ENCODE assay signal across 16 cellular contexts in the genomic region with DNA sequence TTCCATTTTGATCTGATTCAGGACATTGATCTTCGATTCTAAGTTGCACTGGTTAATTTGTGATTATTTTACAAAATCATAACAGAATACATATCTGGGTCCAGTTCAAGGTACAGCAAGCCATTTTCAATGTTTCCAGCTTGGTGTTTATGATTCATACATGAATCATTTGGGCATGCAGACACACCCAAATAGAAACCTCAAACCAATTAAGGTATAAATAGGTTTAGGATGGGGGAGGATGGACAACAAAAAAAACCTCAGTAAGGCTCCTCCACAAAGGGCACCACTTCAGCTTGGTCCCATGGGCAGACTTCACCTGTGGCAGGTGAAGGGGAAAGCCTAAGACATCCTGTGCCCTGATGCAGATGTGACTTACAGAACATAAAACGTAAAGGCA.
A peak's percentile ranks its signal among the peaks of the same experiment; 100 is the strongest.
DNase-seq lines count a peak whose midpoint lies in the region; ATAC-seq, FAIRE-seq and TF ChIP-seq lines count a peak whose summit lies in the region.
"Had no signal": no experiment of that assay in that cellular context is flagged by ENCODE, and none has a peak within 500 bp of the region (broad histone marks: within the 10 kb centered on the region; RNA-seq: fewer than 3 reads in every experiment).

No MANE protein-coding gene starts in this region.

- CTCF ChIA-PET in MCF 10A (lab: Yijun Ruan, JAX) = interaction anchor here (1.1 kb wide), 1 partner anchor 50 kb away, joined by 4 read pairs; no protein-coding TSS in a partner anchor

- H3K36me3 ChIP-seq in breast epithelium = no peaks in the 10 kb centered on the region
- H3K36me3 ChIP-seq: uterus had no signal

- no peak for FAIRE-seq in GM19239 (lab: Jason Lieb, UNC)
- FAIRE-seq: G401.6 had no signal

- H3K4me1 ChIP-seq in breast epithelium = no peaks in the 10 kb centered on the region
- H3K4me1 ChIP-seq: parathyroid adenoma, uterus had no signal

- DNase-seq in MCF 10A (ENCODE audit: unreplicated experiment) = peak; percentile 64
- no peak for DNase-seq in breast epithelium (ENCODE audit: low spot score in 2 of 2)
- peak; percentile 4 for DNase-seq in RKO (ENCODE audit: low spot score)
- peak; percentile 6 for DNase-seq in fibroblast of pulmonary artery (ENCODE audit: low read depth)
- no peak for DNase-seq in substantia nigra (lab: John Stamatoyannopoulos, UW)
- no peak for DNase-seq in GM19239 (ENCODE audit: insufficient read length, low spot score)
- DNase-seq in left ventricle myocardium superior = no peak
- DNase-seq: activated CD4-positive, alpha-beta T cell treated with anti-CD3 and anti-CD28 coated beads for 48 hours; AML-193; erythroblast; NCI-H1930; stimulated activated CD8-positive, alpha-beta memory T cell treated with anti-CD3 and anti-CD28 coated beads, Interleukin-4, amount 100 ng/mL, for 48 hours; uterus had no signal

- peaks cover 10% of the 10 kb centered on the region for H3K36me3 Mint-ChIP-seq in MCF 10A (ENCODE audit: insufficient read depth, unreplicated experiment)

- H3K27me3 Mint-ChIP-seq in MCF 10A (ENCODE audit: insufficient read depth, unreplicated experiment) = no peaks in the 10 kb centered on the region

- ATAC-seq in HG03135 (IDR thresholded peaks at IDR 0.05; ENCODE audit: unreplicated experiment) = no peak
- ATAC-seq in left ventricle myocardium superior = no peak

- intact Hi-C loops in MCF 10A (cut with micrococcal nuclease) (no loop called here), breast epithelium (cut with DNase I; ENCODE audit: low total_unique reads) (no loop called here), left ventricle myocardium superior (cut with micrococcal nuclease) (no loop called here)

- POLR2A ChIA-PET in MCF 10A (lab: Yijun Ruan, JAX) = interaction anchor here (1.2 to 1.9 kb wide), 4 partner anchors 10 to 383 kb away, joined by 3 to 6 read pairs (median 4); no protein-coding TSS in a partner anchor

- H3K4me3 Mint-ChIP-seq in MCF 10A (ENCODE audit: unreplicated experiment) = peak overlapping the region; percentile 29

- peak overlapping the region; percentile 93 for H3K27ac Mint-ChIP-seq in MCF 10A (ENCODE audit: low read depth, unreplicated experiment)

- H3K4me3 ChIP-seq in breast epithelium (no peak overlapping the region), fibroblast of pulmonary artery (replicated peaks; ENCODE audit: low read depth, low read length) (no peak overlapping the region)
- H3K4me3 ChIP-seq: uterus had no signal

- H3K9me3 Mint-ChIP-seq in MCF 10A (ENCODE audit: unreplicated experiment) = no peaks in the 10 kb centered on the region

- H3K4me1 Mint-ChIP-seq in MCF 10A (ENCODE audit: insufficient read depth, unreplicated experiment) = peaks cover 14% of the 10 kb centered on the region

- H3K27me3 ChIP-seq in breast epithelium = no peaks in the 10 kb centered on the region
- H3K27me3 ChIP-seq: uterus had no signal

- BruUV-seq in MCF 10A (replicated peaks; lab: Mats Ljungman, UMichigan) = no TSS peak

- no peak for TF ChIP-seq CTCF in MCF 10A (IDR thresholded peaks at IDR 0.05; ENCODE audit: unreplicated experiment)
- TF ChIP-seq CTCF in breast epithelium (IDR thresholded peaks at IDR 0.05) = no peak
- TF ChIP-seq CTCF in fibroblast of pulmonary artery (IDR thresholded peaks at IDR 0.05; ENCODE audit: low read length, missing control alignments) = no peak

- H3K27ac ChIP-seq in breast epithelium (no peak overlapping the region), substantia nigra (ENCODE audit: low read depth, low read length, poor library complexity, severe bottlenecking) (no peak overlapping the region)
- H3K27ac ChIP-seq: parathyroid adenoma, uterus had no signal

- no peak for TF ChIP-seq POLR2A in breast epithelium (IDR thresholded peaks at IDR 0.05)

- no peaks in the 10 kb centered on the region for H3K9me3 ChIP-seq in breast epithelium
- H3K9me3 ChIP-seq: uterus had no signal

Comparison
In these comparisons a context has a peak if more than half of its experiments do, and no peak if none do; other contexts are left out.
1. DNase-seq: peak in MCF 10A (single experiment), RKO (single experiment) and fibroblast of pulmonary artery (single experiment); none in breast epithelium (0 of 2), substantia nigra (0 of 49), GM19239 (single experiment) and left ventricle myocardium superior (single experiment).